18 cellular contexts compared by ENCODE assay signal in the genomic region with DNA sequence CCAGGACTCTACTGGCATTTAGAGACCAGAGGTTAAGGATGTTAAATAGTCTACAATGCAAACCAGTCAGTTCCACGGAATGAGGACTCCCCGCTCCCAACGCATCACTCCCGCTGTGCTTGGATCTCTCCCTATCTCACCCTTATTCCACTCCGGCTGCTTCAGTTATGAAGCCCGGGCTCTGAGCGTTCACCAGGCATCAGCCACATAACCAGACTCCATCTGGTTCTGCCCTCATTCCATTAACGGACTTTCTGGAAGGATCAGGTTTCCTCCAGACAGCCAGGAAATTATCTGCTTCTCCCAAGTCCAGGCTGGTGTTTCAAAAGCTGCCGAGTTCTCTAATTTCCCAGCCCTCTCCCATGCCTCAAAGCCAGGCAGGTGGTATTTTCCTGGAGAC.
DNase-seq lines count a peak whose midpoint lies in the region; ATAC-seq and TF ChIP-seq lines count a peak whose summit lies in the region.
"Had no signal": no experiment of that assay in that cellular context is flagged by ENCODE, and none has a peak within 500 bp of the region (broad histone marks: within the 10 kb centered on the region; RNA-seq: fewer than 3 reads in every experiment).

No MANE protein-coding gene starts in this region.

- TF ChIP-seq POLR2A in breast epithelium (IDR thresholded peaks at IDR 0.05) = no peak

- H3K36me3 ChIP-seq in breast epithelium = no peaks in the 10 kb centered on the region
- H3K36me3 ChIP-seq: Peyer's patch had no signal

- H3K4me1 Mint-ChIP-seq in MCF 10A (ENCODE audit: insufficient read depth, unreplicated experiment) = peaks cover 16% of the 10 kb centered on the region
- H3K4me1 Mint-ChIP-seq: CD8-positive, alpha-beta memory T cell; IgD-negative memory B cell had no signal

- CTCF ChIA-PET in MCF 10A (lab: Yijun Ruan, JAX) = no interaction called here

- no peak for ATAC-seq in GM19463 (IDR thresholded peaks at IDR 0.05; ENCODE audit: unreplicated experiment)

- peaks cover 0 to 22% of the 10 kb centered on the region in 2 donors for H3K27me3 ChIP-seq in breast epithelium
- peaks cover 0 to 43% (median 14%) of the 10 kb centered on the region in 45 donors for H3K27me3 ChIP-seq in dorsolateral prefrontal cortex
- H3K27me3 ChIP-seq: Peyer's patch had no signal

- TF ChIP-seq CTCF in MCF 10A (IDR thresholded peaks at IDR 0.05; ENCODE audit: unreplicated experiment) (no peak), breast epithelium (IDR thresholded peaks at IDR 0.05) (no peak), dorsolateral prefrontal cortex (IDR thresholded peaks at IDR 0.05 in 54 of 56, conservative IDR thresholded peaks at IDR 0.05 in 2 of 56; ENCODE audit: low read depth in 1 of 56, partially characterized antibody in 56 of 56) (no peak)

- intact Hi-C loops in MCF 10A (cut with micrococcal nuclease) (no loop called here), breast epithelium (cut with DNase I; ENCODE audit: low total_unique reads) (no loop called here), dorsolateral prefrontal cortex (cut with DNase I) (no loop called here)

- no peak overlapping the region for H3K27ac ChIP-seq in breast epithelium
- H3K27ac ChIP-seq in dorsolateral prefrontal cortex = no peak overlapping the region
- H3K27ac ChIP-seq: 22Rv1, Peyer's patch had no signal

- H3K9me3 Mint-ChIP-seq in MCF 10A (ENCODE audit: unreplicated experiment) = peaks cover 7% of the 10 kb centered on the region

- DNase-seq in DMS 273 (lab: John Stamatoyannopoulos, UW; ENCODE audit: unreplicated experiment) (peak; percentile 3), DMS 273 treated with DMSO at 0.1 percent for 48 hours (lab: John Stamatoyannopoulos, UW) (no peak), MCF 10A (ENCODE audit: unreplicated experiment) (no peak), breast epithelium (ENCODE audit: low spot score in 2 of 2) (no peak), iris pigment epithelial cell (ENCODE audit: low read depth) (peak; percentile 26), dorsolateral prefrontal cortex (no peak), occipital lobe (lab: John Stamatoyannopoulos, UW) (no peak)
- DNase-seq: ACHN; C1 segment of cervical spinal cord; Calu3; CD8-positive, alpha-beta memory T cell; NCI-H1436; NCI-H1930; NCI-H774; Peyer's patch had no signal

- H3K4me3 ChIP-seq in breast epithelium = no peak overlapping the region
- H3K4me3 ChIP-seq in dorsolateral prefrontal cortex = no peak overlapping the region
- H3K4me3 ChIP-seq: Peyer's patch had no signal

- H3K9me3 ChIP-seq in breast epithelium = peaks cover 0 to 7% of the 10 kb centered on the region in 2 donors
- H3K9me3 ChIP-seq: Peyer's patch had no signal

- POLR2A ChIA-PET in MCF 10A (lab: Yijun Ruan, JAX) = no interaction called here

- no peak overlapping the region for H3K4me3 Mint-ChIP-seq in MCF 10A (ENCODE audit: unreplicated experiment)
- H3K4me3 Mint-ChIP-seq: CD8-positive, alpha-beta memory T cell; IgD-negative memory B cell had no signal

- no peaks in the 10 kb centered on the region for H3K27me3 Mint-ChIP-seq in MCF 10A (ENCODE audit: insufficient read depth, unreplicated experiment)
- H3K27me3 Mint-ChIP-seq: IgD-negative memory B cell had no signal

- no TSS peak for BruUV-seq in MCF 10A (replicated peaks; lab: Mats Ljungman, UMichigan)

- no peaks in the 10 kb centered on the region for H3K36me3 Mint-ChIP-seq in MCF 10A (ENCODE audit: insufficient read depth, unreplicated experiment)
- H3K36me3 Mint-ChIP-seq: CD8-positive, alpha-beta memory T cell; IgD-negative memory B cell had no signal

- H3K4me1 ChIP-seq in breast epithelium = no peaks in the 10 kb centered on the region

- peak overlapping the region; percentile 31 for H3K27ac Mint-ChIP-seq in MCF 10A (ENCODE audit: low read depth, unreplicated experiment)
- H3K27ac Mint-ChIP-seq: CD8-positive, alpha-beta memory T cell; IgD-negative memory B cell had no signal

Comparison
In these comparisons a context has a peak if more than half of its experiments do, and no peak if none do; other contexts are left out.
1. DNase-seq: peak in DMS 273 (single experiment) and iris pigment epithelial cell (single experiment); none in DMS 273 treated with DMSO at 0.1 percent for 48 hours (single experiment), MCF 10A (single experiment), breast epithelium (0 of 2), dorsolateral prefrontal cortex (0 of 10) and occipital lobe (single experiment).